Comparison of ENCODE assay signal across 8 cellular contexts in the genomic region with DNA sequence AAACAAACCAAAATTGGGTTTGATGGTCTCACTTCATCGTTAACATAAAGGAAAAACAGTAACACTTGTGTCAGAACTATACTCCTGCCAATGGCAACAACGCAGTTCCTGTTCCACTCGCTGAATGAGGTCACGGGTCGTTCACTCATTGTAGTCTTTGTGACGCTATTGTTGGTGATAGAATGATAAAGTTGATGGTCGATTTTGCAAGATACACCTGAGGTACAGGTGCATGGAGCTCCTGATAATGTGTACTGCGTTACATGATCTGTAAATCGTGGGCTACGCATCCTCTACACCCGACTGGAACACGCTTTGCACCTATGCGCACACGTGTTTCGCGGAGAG. TPM values are rescaled to one million over a fixed set of nuclear protein-coding genes. Genes with fewer than 3 reads are reported as not detected.
A peak's percentile ranks its signal among the peaks of the same experiment; 100 is the strongest.
DNase-seq lines count a peak whose midpoint lies in the region; ATAC-seq and TF ChIP-seq lines count a peak whose summit lies in the region.

No MANE protein-coding gene starts in this region.

- peak; percentile 3 for ATAC-seq in HG02885 (IDR thresholded peaks at IDR 0.05; ENCODE audit: poor library complexity, unreplicated experiment)

- no peaks in the 10 kb centered on the region for H3K36me3 Mint-ChIP-seq in activated naive CD8-positive, alpha-beta T cell

- peak overlapping the region; percentile 94 for H3K4me3 Mint-ChIP-seq in activated naive CD8-positive, alpha-beta T cell

- peak overlapping the region; percentile 93 for H3K4me3 ChIP-seq in GM12865 (ENCODE audit: low read depth, low read length)
- peak overlapping the region; percentile 68 for H3K4me3 ChIP-seq in kidney epithelial cell (ENCODE audit: low read depth, low read length)
- H3K4me3 ChIP-seq in stomach smooth muscle (ENCODE audit: low read length in 2 of 2) = peak overlapping the region; percentile 83 to 92

- no peaks in the 10 kb centered on the region for H3K9me3 Mint-ChIP-seq in activated naive CD8-positive, alpha-beta T cell (ENCODE audit: low read depth)

- TF ChIP-seq CTCF in GM12865 (IDR thresholded peaks at IDR 0.05; ENCODE audit: insufficient read depth, low read depth, low read length, missing control alignments) = no peak
- TF ChIP-seq CTCF in kidney epithelial cell (IDR thresholded peaks at IDR 0.05; ENCODE audit: insufficient read depth, low read length, poor library complexity, severe bottlenecking) = no peak

- H3K27ac ChIP-seq in stomach smooth muscle (ENCODE audit: low read length) = peak overlapping the region; percentile 37

- peak overlapping the region; percentile 55 to 59 for H3K9ac ChIP-seq in stomach smooth muscle (ENCODE audit: low read length in 2 of 2)

- H3K4me1 ChIP-seq in stomach smooth muscle (ENCODE audit: control insufficient read depth, insufficient read depth, low read length) = peaks cover 15% of the 10 kb centered on the region

- H3K36me3 ChIP-seq in kidney epithelial cell (ENCODE audit: control insufficient read depth, insufficient read depth, low read length) (no peaks in the 10 kb centered on the region), stomach smooth muscle (ENCODE audit: control insufficient read depth in 2 of 2, insufficient read depth in 2 of 2, low read length in 2 of 2) (no peaks in the 10 kb centered on the region)

- H3K9me3 ChIP-seq in stomach smooth muscle (ENCODE audit: control insufficient read depth in 2 of 2, low read length in 2 of 2) = no peaks in the 10 kb centered on the region

- H3K27me3 Mint-ChIP-seq in activated naive CD8-positive, alpha-beta T cell = no peaks in the 10 kb centered on the region

- H3K27ac Mint-ChIP-seq in activated naive CD8-positive, alpha-beta T cell = peak overlapping the region; percentile 94

- H3K27me3 ChIP-seq in kidney epithelial cell (ENCODE audit: control insufficient read depth, insufficient read depth, low read length) (no peaks in the 10 kb centered on the region), stomach smooth muscle (ENCODE audit: control insufficient read depth in 1 of 2, insufficient read depth in 2 of 2, low read length in 2 of 2) (no peaks in the 10 kb centered on the region)

- DNase-seq in GM12865 (ENCODE audit: low read depth) (no peak), kidney epithelial cell (ENCODE audit: low read depth) (no peak), SW480 (ENCODE audit: low spot score) (no peak), NCI-H1694 (lab: John Stamatoyannopoulos, UW) (no peak), NCI-H510A (lab: John Stamatoyannopoulos, UW) (no peak)

- peaks cover 22% of the 10 kb centered on the region for H3K4me1 Mint-ChIP-seq in activated naive CD8-positive, alpha-beta T cell (ENCODE audit: low read depth)

RNA-seq across cellular contexts. Expression of gene CENPS, which starts 0.4 kb away (rescaled TPM):
- total RNA-seq in kidney epithelial cell = 6.6 and 8.5 TPM in 2 replicates

RNA-seq across cellular contexts. Expression of gene CORT, which starts 20.0 kb away (rescaled TPM):
- total RNA-seq in kidney epithelial cell = not detected in 2 replicates

RNA-seq across cellular contexts. Expression of gene PGD, which starts 31.0 kb away (rescaled TPM):
- total RNA-seq in kidney epithelial cell = 208 and 239 TPM in 2 replicates

RNA-seq across cellular contexts. Expression of gene DFFA, which starts 42.5 kb away (rescaled TPM):
- 67.0 and 68.4 TPM in 2 replicates for total RNA-seq in kidney epithelial cell

RNA-seq across cellular contexts. Expression of gene PEX14, which starts 44.9 kb away (rescaled TPM):
- total RNA-seq in kidney epithelial cell = 24.9 and 27.4 TPM in 2 replicates
